ENCODE assay signal across 13 cellular contexts in genomic region chr2:101121174-101121573, GRCh38. TPM values are rescaled to one million over a fixed set of nuclear protein-coding genes. Genes with fewer than 3 reads are reported as not detected.
DNase-seq lines count a peak whose midpoint lies in the region; ATAC-seq and TF ChIP-seq lines count a peak whose summit lies in the region.
"Had no signal": no experiment of that assay in that cellular context is flagged by ENCODE, and none has a peak within 500 bp of the region (broad histone marks: within the 10 kb centered on the region; RNA-seq: fewer than 3 reads in every experiment).

No MANE protein-coding gene starts in this region.

- no peak for DNase-seq in left ventricle myocardium inferior
- no peak for DNase-seq in Right ventricle myocardium superior
- no peak for DNase-seq in coronary artery (ENCODE audit: low spot score)
- peak; percentile 44 to 65 (median 49) for DNase-seq in mucosa of descending colon
- no peak for DNase-seq in vagina (ENCODE audit: extremely low spot score in 2 of 2)
- DNase-seq in activated T-cell treated with anti-CD3 and anti-CD28 coated beads, Interleukin-2, amount 50 U/mL, for 24 hours = no peak
- no peak for DNase-seq in UCSD-AML1 (lab: John Stamatoyannopoulos, UW; ENCODE audit: unreplicated experiment)
- DNase-seq: activated CD4-positive, alpha-beta T cell treated with anti-CD3 and anti-CD28 coated beads, Interleukin-2, amount 50 U/mL, for 1 hour; effector CD8-positive, alpha-beta T cell; NCI-H2171 had no signal

- no peaks in the 10 kb centered on the region for H3K36me3 Mint-ChIP-seq in activated T-cell treated with anti-CD3 and anti-CD28 coated beads, Interleukin-2, amount 50 U/mL, for 24 hours (ENCODE audit: low read depth)
- H3K36me3 Mint-ChIP-seq: neural progenitor cell had no signal

- peak overlapping the region; percentile 93 for H3K27ac ChIP-seq in left ventricle myocardium inferior (replicated peaks)
- peak overlapping the region; percentile 28 to 70 for H3K27ac ChIP-seq in coronary artery
- peak overlapping the region; percentile 62 for H3K27ac ChIP-seq in vagina
- H3K27ac ChIP-seq: neural progenitor cell had no signal

- no peak for TF ChIP-seq POLR2A in vagina (IDR thresholded peaks at IDR 0.05)

- no peak for TF ChIP-seq CTCF in left ventricle myocardium inferior (IDR thresholded peaks at IDR 0.05; ENCODE audit: borderline replicate concordance)
- no peak for TF ChIP-seq CTCF in coronary artery (IDR thresholded peaks at IDR 0.05)
- no peak for TF ChIP-seq CTCF in mucosa of descending colon (IDR thresholded peaks at IDR 0.05)
- no peak for TF ChIP-seq CTCF in vagina (IDR thresholded peaks at IDR 0.05)

- H3K27me3 ChIP-seq in left ventricle myocardium inferior (ENCODE audit: low read depth) = no peaks in the 10 kb centered on the region
- no peaks in the 10 kb centered on the region for H3K27me3 ChIP-seq in vagina
- H3K27me3 ChIP-seq: neural progenitor cell had no signal

- H3K4me3 ChIP-seq in left ventricle myocardium inferior (no peak overlapping the region), coronary artery (no peak overlapping the region), mucosa of descending colon (no peak overlapping the region), vagina (no peak overlapping the region)
- H3K4me3 ChIP-seq: neural progenitor cell, smooth muscle cell had no signal

- ATAC-seq in Right ventricle myocardium superior (ENCODE audit: poor library complexity) (no peak), mucosa of descending colon (peak; percentile 79), esophagus mucosa (no peak)

- H3K4me1 ChIP-seq in left ventricle myocardium inferior = peaks cover 93% of the 10 kb centered on the region
- peaks cover 24% of the 10 kb centered on the region for H3K4me1 ChIP-seq in mucosa of descending colon (ENCODE audit: low read depth)
- peaks cover 61% of the 10 kb centered on the region for H3K4me1 ChIP-seq in vagina
- H3K4me1 ChIP-seq: neural progenitor cell had no signal

- peaks cover 16% of the 10 kb centered on the region for H3K4me1 Mint-ChIP-seq in activated T-cell treated with anti-CD3 and anti-CD28 coated beads, Interleukin-2, amount 50 U/mL, for 24 hours (ENCODE audit: low read depth)

- H3K36me3 ChIP-seq in left ventricle myocardium inferior = no peaks in the 10 kb centered on the region
- no peaks in the 10 kb centered on the region for H3K36me3 ChIP-seq in mucosa of descending colon (ENCODE audit: low read depth)
- no peaks in the 10 kb centered on the region for H3K36me3 ChIP-seq in vagina
- H3K36me3 ChIP-seq: neural progenitor cell had no signal

- no peak overlapping the region for H3K4me3 Mint-ChIP-seq in activated T-cell treated with anti-CD3 and anti-CD28 coated beads, Interleukin-2, amount 50 U/mL, for 24 hours
- H3K4me3 Mint-ChIP-seq: neural progenitor cell had no signal

- H3K9me3 Mint-ChIP-seq in activated T-cell treated with anti-CD3 and anti-CD28 coated beads, Interleukin-2, amount 50 U/mL, for 24 hours = no peaks in the 10 kb centered on the region
- H3K9me3 Mint-ChIP-seq: neural progenitor cell had no signal

- H3K27me3 Mint-ChIP-seq in activated T-cell treated with anti-CD3 and anti-CD28 coated beads, Interleukin-2, amount 50 U/mL, for 24 hours = no peaks in the 10 kb centered on the region

- no peak overlapping the region for H3K27ac Mint-ChIP-seq in activated T-cell treated with anti-CD3 and anti-CD28 coated beads, Interleukin-2, amount 50 U/mL, for 24 hours
- H3K27ac Mint-ChIP-seq: neural progenitor cell had no signal

- intact Hi-C loops in left ventricle myocardium inferior (cut with micrococcal nuclease) = no loop called here
- intact Hi-C loops in Right ventricle myocardium superior (cut with DNase I) = no loop called here
- intact Hi-C loops in mucosa of descending colon (cut with DNase I, micrococcal nuclease) = no loop called here
- intact Hi-C loops in vagina (cut with DNase I) = no loop called here

- H3K9me3 ChIP-seq in left ventricle myocardium inferior (replicated peaks) (no peaks in the 10 kb centered on the region), mucosa of descending colon (no peaks in the 10 kb centered on the region), vagina (no peaks in the 10 kb centered on the region)

RNA-seq across cellular contexts. Expression of gene TBC1D8, which starts 30.0 kb away (rescaled TPM):
- 45.0 TPM for total RNA-seq in left ventricle myocardium inferior
- 51.4 TPM for total RNA-seq in Right ventricle myocardium superior
- 10 to 100 TPM; 14.4 to 28.8 (median 17.7) TPM for total RNA-seq in mucosa of descending colon
- total RNA-seq in vagina = 72.2 TPM
- total RNA-seq in esophagus mucosa = 17.8 TPM

Comparison
In these comparisons a context has a peak if more than half of its experiments do, and no peak if none do; other contexts are left out.
1. DNase-seq: peak in mucosa of descending colon (3 of 3); none in left ventricle myocardium inferior (single experiment), Right ventricle myocardium superior (single experiment), coronary artery (single experiment), vagina (0 of 2), activated T-cell treated with anti-CD3 and anti-CD28 coated beads, Interleukin-2, amount 50 U/mL, for 24 hours (single experiment) and UCSD-AML1 (single experiment).
2. Peak in every context shown above with its lines, with median percentiles within 50 percentile points of each other: H3K27ac ChIP-seq.